1 cellular context compared by ENCODE assay signal in the genomic region with DNA sequence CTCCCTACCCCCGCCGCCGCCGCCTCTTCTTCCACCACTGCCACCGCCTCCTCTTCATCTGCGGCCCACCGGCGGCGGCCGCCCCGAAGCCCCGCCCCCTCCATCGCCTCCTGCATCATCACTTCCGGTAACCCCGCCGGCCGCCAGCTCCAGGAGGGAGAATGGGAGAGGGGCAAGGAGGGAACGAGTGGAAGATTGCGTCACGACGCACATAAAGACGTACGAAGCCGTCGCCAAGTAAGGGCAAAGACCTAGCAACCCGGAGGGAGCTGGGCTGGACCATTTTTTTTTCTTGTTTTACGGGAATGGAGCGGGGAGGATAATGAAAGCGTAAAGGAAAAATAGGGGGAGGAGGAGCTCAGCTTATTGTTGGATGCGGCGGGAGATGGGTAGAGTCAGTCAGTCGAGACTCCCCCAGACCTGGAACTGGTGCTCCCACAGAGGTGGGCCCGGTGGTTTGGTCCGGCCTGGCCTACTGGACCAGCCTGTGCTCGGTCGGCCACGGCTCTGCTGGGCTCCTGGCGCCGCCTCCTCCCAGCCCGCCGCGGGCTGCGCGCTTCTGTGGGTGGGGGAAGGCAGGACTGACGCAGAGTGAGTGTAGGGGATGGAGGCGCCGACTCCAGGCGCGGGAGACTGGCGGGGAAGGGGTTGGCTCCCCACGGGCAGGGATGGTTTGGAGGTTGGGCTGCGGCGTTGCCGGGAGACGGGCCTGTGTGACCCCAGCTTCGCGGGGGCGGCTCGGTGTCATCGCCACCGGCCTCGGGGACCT.
TF ChIP-seq lines count a peak whose summit lies in the region.

A gene with protein sequence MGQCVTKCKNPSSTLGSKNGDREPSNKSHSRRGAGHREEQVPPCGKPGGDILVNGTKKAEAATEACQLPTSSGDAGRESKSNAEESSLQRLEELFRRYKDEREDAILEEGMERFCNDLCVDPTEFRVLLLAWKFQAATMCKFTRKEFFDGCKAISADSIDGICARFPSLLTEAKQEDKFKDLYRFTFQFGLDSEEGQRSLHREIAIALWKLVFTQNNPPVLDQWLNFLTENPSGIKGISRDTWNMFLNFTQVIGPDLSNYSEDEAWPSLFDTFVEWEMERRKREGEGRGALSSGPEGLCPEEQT (minus strand): TSS at position 60 of the 769 bp plus-strand sequence. CDS start 37,820 bp downstream, outside the sequence.
A gene with protein sequence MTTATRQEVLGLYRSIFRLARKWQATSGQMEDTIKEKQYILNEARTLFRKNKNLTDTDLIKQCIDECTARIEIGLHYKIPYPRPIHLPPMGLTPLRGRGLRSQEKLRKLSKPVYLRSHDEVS (plus strand): TSS at position 473 of the 769 bp plus-strand sequence. CDS start 14,785 bp downstream, outside the sequence.

TF ChIP-seq in liver, 16 proteins besides CTCF, POLR2A, EP300 and RAD21 (continued from another document):
- TF ChIP-seq, protein P1, sequence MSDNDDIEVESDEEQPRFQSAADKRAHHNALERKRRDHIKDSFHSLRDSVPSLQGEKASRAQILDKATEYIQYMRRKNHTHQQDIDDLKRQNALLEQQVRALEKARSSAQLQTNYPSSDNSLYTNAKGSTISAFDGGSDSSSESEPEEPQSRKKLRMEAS (IDR thresholded peaks at IDR 0.05), result no peak
